Comparison of ENCODE assay signal across 10 cellular contexts in genomic region chr4:20255251-20255586, GRCh38. TPM values are rescaled to one million over a fixed set of nuclear protein-coding genes. Genes with fewer than 3 reads are reported as not detected.
DNase-seq lines count a peak whose midpoint lies in the region; ATAC-seq and TF ChIP-seq lines count a peak whose summit lies in the region.
"Had no signal": no experiment of that assay in that cellular context is flagged by ENCODE, and none has a peak within 500 bp of the region (broad histone marks: within the 10 kb centered on the region; RNA-seq: fewer than 3 reads in every experiment).

No MANE protein-coding gene starts in this region.

- H3K27me3 Mint-ChIP-seq in neural crest cell (ENCODE audit: low read depth), result peaks cover 61% of the 10 kb centered on the region

- H3K36me3 Mint-ChIP-seq in neural crest cell (ENCODE audit: low read depth), result peaks cover 2% of the 10 kb centered on the region

- H3K27me3 ChIP-seq in left ventricle myocardium inferior (ENCODE audit: low read depth) (peaks cover 66% of the 10 kb centered on the region), esophagus (ENCODE audit: control insufficient read depth in 1 of 2, insufficient read depth in 2 of 2, low read length in 2 of 2) (peaks cover 0 to 7% of the 10 kb centered on the region in 2 donors), uterus (no peaks in the 10 kb centered on the region)

- WGBS in esophagus, 2 donors, result 51 to 59% methylated on average over 8 of the region's 8 CpGs

- H3K4me3 Mint-ChIP-seq in neural crest cell, result peak overlapping the region; percentile 93

- peaks cover 42% of the 10 kb centered on the region for H3K4me1 Mint-ChIP-seq in neural crest cell

- TF ChIP-seq CTCF in left ventricle myocardium inferior (IDR thresholded peaks at IDR 0.05; ENCODE audit: borderline replicate concordance) (no peak), neural crest cell (conservative IDR thresholded peaks at IDR 0.05) (no peak), uterus (IDR thresholded peaks at IDR 0.05) (no peak)

- H3K9me3 ChIP-seq in left ventricle myocardium inferior (replicated peaks) (no peaks in the 10 kb centered on the region), esophagus (ENCODE audit: control insufficient read depth in 2 of 2, insufficient read depth in 1 of 2, low read depth in 1 of 2, low read length in 1 of 2) (peaks cover 0 to 7% of the 10 kb centered on the region in 2 donors), uterus (no peaks in the 10 kb centered on the region)
- H3K9me3 ChIP-seq: neutrophil had no signal

- H3K4me3 ChIP-seq in left ventricle myocardium inferior (peak overlapping the region; percentile 73), esophagus (ENCODE audit: low read depth in 1 of 2, low read length in 2 of 2) (peak overlapping the region; percentile 53 to 60), uterus (peak overlapping the region; percentile 50 to 80)

- intact Hi-C loops in left ventricle myocardium inferior (cut with micrococcal nuclease) (no loop called here), Right ventricle myocardium inferior (cut with DNase I) (no loop called here), uterus (cut with DNase I; ENCODE audit: low total_unique reads) (no loop called here)

- no peaks in the 10 kb centered on the region for H3K9me3 Mint-ChIP-seq in neural crest cell

- H3K27ac Mint-ChIP-seq in neural crest cell (ENCODE audit: unreplicated experiment), result no peak overlapping the region

- peak overlapping the region; percentile 30 for H3K27ac ChIP-seq in left ventricle myocardium inferior (replicated peaks)
- H3K27ac ChIP-seq in esophagus (ENCODE audit: low read depth in 2 of 2, low read length in 1 of 2), result no peak overlapping the region
- H3K27ac ChIP-seq in uterus, result peak overlapping the region; percentile 79 to 89
- H3K27ac ChIP-seq: neutrophil had no signal

- H3K36me3 ChIP-seq in left ventricle myocardium inferior (no peaks in the 10 kb centered on the region), esophagus (ENCODE audit: control insufficient read depth in 2 of 2, insufficient read depth in 2 of 2, low read length in 1 of 2) (no peaks in the 10 kb centered on the region), uterus (no peaks in the 10 kb centered on the region)
- H3K36me3 ChIP-seq: neutrophil had no signal

- TF ChIP-seq POLR2A in uterus (IDR thresholded peaks at IDR 0.05), result no peak

- H3K4me1 ChIP-seq in left ventricle myocardium inferior, result peaks cover 42% of the 10 kb centered on the region
- peaks cover 3 to 24% of the 10 kb centered on the region in 2 donors for H3K4me1 ChIP-seq in esophagus (ENCODE audit: control insufficient read depth in 2 of 2, insufficient read depth in 2 of 2, low read length in 1 of 2)
- H3K4me1 ChIP-seq in uterus, result no peaks in the 10 kb centered on the region

- ATAC-seq in Right ventricle myocardium inferior, result no peak
- ATAC-seq in GM18868 (IDR thresholded peaks at IDR 0.05; ENCODE audit: unreplicated experiment), result no peak

- DNase-seq in left ventricle myocardium inferior (no peak), Right ventricle myocardium inferior (ENCODE audit: missing footprints) (no peak), neural crest cell (ENCODE audit: low read depth, low spot score) (no peak), uterus (no peak), ureter (ENCODE audit: low spot score) (no peak)
- DNase-seq in activated T-cell treated with anti-CD3 and anti-CD28 coated beads, Interleukin-2, amount 50 U/mL, for 48 hours, result no peak
- DNase-seq: activated gamma-delta T cell had no signal

RNA-seq across cellular contexts. Expression of gene SLIT2, which starts 3.5 kb away (rescaled TPM):
- total RNA-seq in left ventricle myocardium inferior (6.0 TPM), Right ventricle myocardium inferior (12.1 TPM), neural crest cell (21.8 and 22.1 TPM in 2 replicates), uterus (100 to 1,000 TPM in 1 of 4 donors, 10 to 100 TPM in 3; 22.9 to 118 (median 59.0) TPM), ureter (38.1 TPM)
- polyA plus RNA-seq in esophagus, result 1 to 10 TPM in 1 of 2 donors, under 1 TPM in 1; 0.67 to 1.2 TPM

Comparison
In these comparisons a context has a peak if more than half of its experiments do, and no peak if none do; other contexts are left out.
1. H3K27ac ChIP-seq: peak in left ventricle myocardium inferior (single experiment) and uterus (2 of 2); none in esophagus (0 of 2).
2. Peak in every context shown above with its lines, with median percentiles within 50 percentile points of each other: H3K4me3 ChIP-seq.